ENCODE assay signal across 21 cellular contexts in the genomic region with DNA sequence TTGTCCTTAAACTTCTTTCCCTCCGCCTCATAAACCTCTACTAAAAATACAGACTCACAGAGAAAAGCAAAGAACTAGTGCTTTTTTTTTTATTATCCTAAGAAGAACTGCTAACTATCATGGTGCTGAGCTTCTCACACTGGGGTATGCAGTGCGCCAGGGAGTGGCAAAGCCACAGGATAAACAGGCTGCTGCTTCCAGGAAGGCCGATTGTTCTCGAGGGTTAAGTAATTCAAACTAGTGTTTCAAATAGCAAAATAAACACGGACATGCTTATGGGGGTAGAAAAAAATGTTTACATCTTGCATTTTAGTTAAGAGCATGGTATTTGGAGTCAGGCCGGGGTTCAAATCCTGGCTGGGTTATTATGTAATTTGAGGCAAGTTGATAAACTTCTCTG.
DNase-seq lines count a peak whose midpoint lies in the region; ATAC-seq and TF ChIP-seq lines count a peak whose summit lies in the region.
"Had no signal": no experiment of that assay in that cellular context is flagged by ENCODE, and none has a peak within 500 bp of the region (broad histone marks: within the 10 kb centered on the region; RNA-seq: fewer than 3 reads in every experiment).

No MANE protein-coding gene starts in this region.

- peaks cover 17% of the 10 kb centered on the region for H3K4me1 Mint-ChIP-seq in Caco-2 (ENCODE audit: low read depth, unreplicated experiment)

- no TSS peak for BruUV-seq in Caco-2 (replicated peaks; lab: Mats Ljungman, UMichigan)

- no peaks in the 10 kb centered on the region for H3K36me3 Mint-ChIP-seq in Caco-2 (ENCODE audit: insufficient read depth, unreplicated experiment)

- intact Hi-C loops in Caco-2 (cut with micrococcal nuclease; ENCODE audit: unreplicated experiment) (no loop called here), mucosa of descending colon (cut with DNase I, micrococcal nuclease) (no loop called here)

- peak overlapping the region; percentile 38 for H3K27ac Mint-ChIP-seq in Caco-2 (ENCODE audit: unreplicated experiment)
- H3K27ac Mint-ChIP-seq: activated naive CD4-positive, alpha-beta T cell treated with anti-CD3 and anti-CD28 coated beads for 36 hours had no signal

- CTCF ChIA-PET in Caco-2 (lab: Charles Lee), result no interaction called here

- H3K4me1 ChIP-seq in Caco-2 (peaks cover 10% of the 10 kb centered on the region), mucosa of descending colon (ENCODE audit: low read depth) (peaks cover 10% of the 10 kb centered on the region)

- no peaks in the 10 kb centered on the region for H3K27me3 ChIP-seq in Caco-2 (replicated peaks; ENCODE audit: control insufficient read depth, insufficient read depth, low read length)

- H3K36me3 ChIP-seq in Caco-2 (ENCODE audit: control insufficient read depth, insufficient read depth, low read length) (no peaks in the 10 kb centered on the region), mucosa of descending colon (ENCODE audit: low read depth) (no peaks in the 10 kb centered on the region)

- H3K9me3 ChIP-seq in Caco-2 (no peaks in the 10 kb centered on the region), mucosa of descending colon (no peaks in the 10 kb centered on the region)

- TF ChIP-seq CTCF in Caco-2 (IDR thresholded peaks at IDR 0.05; ENCODE audit: insufficient read depth in 1 of 2, low read depth in 1 of 2, low read length in 1 of 2, severe bottlenecking in 1 of 2, unreplicated experiment in 1 of 2) (no peak), epithelial cell of esophagus (IDR thresholded peaks at IDR 0.05; ENCODE audit: insufficient read depth, low read depth, low read length, missing control alignments) (no peak), mucosa of descending colon (IDR thresholded peaks at IDR 0.05) (no peak)

- DNase-seq in Caco-2 (peak in 1 of 2 experiments; percentile 4), NCI-H748 (lab: John Stamatoyannopoulos, UW; ENCODE audit: unreplicated experiment) (peak; percentile 40), epithelial cell of esophagus (ENCODE audit: low read depth) (peak; percentile 27), mucosa of descending colon (peak in 1 of 3 donors; percentile 37), NCI-H1694 (lab: John Stamatoyannopoulos, UW) (no peak), G401 (ENCODE audit: low spot score) (no peak), ACHN (no peak), RPMI8226 (no peak)
- DNase-seq: activated CD4-positive, alpha-beta T cell treated with anti-CD3 and anti-CD28 coated beads, Interleukin-2, amount 50 U/mL, for 1 hour; activated naive CD4-positive, alpha-beta T cell treated with anti-CD3 and anti-CD28 coated beads for 36 hours; activated T-cell treated with anti-CD3 and anti-CD28 coated beads for 4 hours; CD8-positive, alpha-beta memory T cell; cortex of kidney; head of caudate nucleus; KG1; kidney; NCI-H1417 treated with DMSO at 0.1 percent for 48 hours; NCI-H510A; stimulated activated CD4-positive, alpha-beta T cell treated with anti-CD3 and anti-CD28 coated beads, Interleukin-15, amount 100 ng/mL, for 24 hours; stimulated activated naive CD8-positive, alpha-beta T cell treated with anti-CD3 and anti-CD28 coated beads, Interleukin-15, amount 100 ng/mL, for 72 hours had no signal

- ATAC-seq in mucosa of descending colon, result peak; percentile 56
- ATAC-seq: stimulated activated naive CD8-positive, alpha-beta T cell treated with anti-CD3 and anti-CD28 coated beads, Interleukin-15, amount 100 ng/mL, for 72 hours had no signal

- no peaks in the 10 kb centered on the region for H3K27me3 Mint-ChIP-seq in Caco-2 (ENCODE audit: insufficient read depth, unreplicated experiment)
- H3K27me3 Mint-ChIP-seq: CD8-positive, alpha-beta memory T cell; stimulated activated naive CD8-positive, alpha-beta T cell treated with anti-CD3 and anti-CD28 coated beads, Interleukin-15, amount 100 ng/mL, for 72 hours had no signal

- POLR2A ChIA-PET in Caco-2 (lab: Charles Lee), result no interaction called here

- H3K9me3 Mint-ChIP-seq in Caco-2 (ENCODE audit: unreplicated experiment), result no peaks in the 10 kb centered on the region
- H3K9me3 Mint-ChIP-seq: activated naive CD4-positive, alpha-beta T cell treated with anti-CD3 and anti-CD28 coated beads for 36 hours; CD8-positive, alpha-beta memory T cell; stimulated activated naive CD8-positive, alpha-beta T cell treated with anti-CD3 and anti-CD28 coated beads, Interleukin-15, amount 100 ng/mL, for 72 hours had no signal

- peak overlapping the region; percentile 42 for H3K4me3 Mint-ChIP-seq in Caco-2 (ENCODE audit: unreplicated experiment)
- H3K4me3 Mint-ChIP-seq: activated naive CD4-positive, alpha-beta T cell treated with anti-CD3 and anti-CD28 coated beads for 36 hours; CD8-positive, alpha-beta memory T cell; stimulated activated naive CD8-positive, alpha-beta T cell treated with anti-CD3 and anti-CD28 coated beads, Interleukin-15, amount 100 ng/mL, for 72 hours had no signal

- in situ Hi-C loops in G401 (cut with HindIII; ENCODE audit: low sequenced_read_pairs) (no loop called here), ACHN (cut with HindIII; ENCODE audit: low pct_ligation_motif_present, low pct_unique_long_range_greater_than_20kb, low sequenced_read_pairs) (no loop called here)

- H3K4me3 ChIP-seq in Caco-2 (ENCODE audit: low read depth, low read length), result no peak overlapping the region
- H3K4me3 ChIP-seq in epithelial cell of esophagus (ENCODE audit: low read length), result no peak overlapping the region
- no peak overlapping the region for H3K4me3 ChIP-seq in mucosa of descending colon
- H3K4me3 ChIP-seq: SK-N-MC had no signal

Comparison
In these comparisons a context has a peak if more than half of its experiments do, and no peak if none do; other contexts are left out.
1. DNase-seq: peak in NCI-H748 (single experiment) and epithelial cell of esophagus (single experiment); none in NCI-H1694 (single experiment), G401 (single experiment), ACHN (single experiment) and RPMI8226 (single experiment).